ENCODE assay signal across 8 cellular contexts in the genomic region with DNA sequence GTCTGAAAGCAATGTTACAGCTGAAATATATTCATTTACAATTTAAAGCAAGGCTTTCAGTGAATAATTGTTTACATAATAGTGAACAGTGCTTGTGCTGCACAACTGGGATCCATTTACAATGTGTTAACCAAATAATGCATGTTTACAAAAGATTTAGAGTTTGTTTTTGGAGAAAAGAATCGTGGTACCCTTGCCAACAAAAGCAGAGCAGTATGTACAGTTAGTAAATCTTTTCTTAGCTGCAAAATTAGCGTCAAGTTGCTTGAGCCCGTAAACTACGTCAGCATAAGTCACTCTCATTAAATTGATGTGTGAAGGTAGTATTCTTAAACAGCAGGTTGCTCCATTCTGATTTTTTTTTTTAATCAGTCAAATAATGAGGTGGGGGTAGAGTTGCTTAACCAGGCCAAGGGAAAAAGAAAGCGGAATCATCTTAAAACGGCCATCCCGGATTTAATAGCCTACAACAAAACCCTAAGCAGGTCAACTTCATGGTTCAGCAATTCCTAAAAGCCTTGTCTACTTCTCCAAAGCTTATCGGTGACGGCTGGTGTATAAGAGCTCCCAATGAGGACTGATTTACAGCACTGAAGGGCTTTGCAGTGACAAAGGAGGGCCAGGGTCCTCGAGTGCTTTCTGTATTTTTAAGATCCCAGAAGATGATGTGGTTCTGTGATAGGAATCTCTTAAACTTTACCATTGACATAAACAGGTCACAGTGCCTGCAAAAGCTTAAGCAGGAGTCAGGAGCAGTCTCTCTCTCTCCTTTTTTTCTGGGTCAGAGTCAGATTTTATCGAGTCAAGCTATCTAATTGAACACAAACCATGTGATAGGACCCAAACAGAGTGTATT.
DNase-seq lines count a peak whose midpoint lies in the region; ATAC-seq and TF ChIP-seq lines count a peak whose summit lies in the region.

No MANE protein-coding gene starts in this region.

- no peak for TF ChIP-seq RAD21 in IMR-90 (IDR thresholded peaks at IDR 0.05; ENCODE audit: low read length)

- ATAC-seq in IMR-90 (ENCODE audit: low read depth): no peak
- peak; percentile 15 for ATAC-seq in RWPE2 (ENCODE audit: low read depth)

- peak overlapping the region; percentile 90 for H3K18ac ChIP-seq in IMR-90 (ENCODE audit: low read depth, low read length)

- H4K8ac ChIP-seq in IMR-90 (ENCODE audit: low read depth in 2 of 2, low read length in 2 of 2): peak overlapping the region in 1 of 2 experiments; percentile 18; a peak in 3 of 4 replicates

- peaks cover 20% of the 10 kb centered on the region for H3K4me1 ChIP-seq in IMR-90 (ENCODE audit: control insufficient read depth, insufficient read depth, low read length)
- peaks cover 55% of the 10 kb centered on the region for H3K4me1 ChIP-seq in RWPE2 (ENCODE audit: insufficient read depth, poor library complexity, severe bottlenecking)
- H3K4me1 ChIP-seq in skeletal muscle tissue (ENCODE audit: control insufficient read depth in 3 of 3, insufficient read depth in 3 of 3, low read length in 3 of 3): peaks cover 19 to 35% (median 24%) of the 10 kb centered on the region in 3 donors

- peak overlapping the region; percentile 25 for H2AFZ ChIP-seq in IMR-90 (replicated peaks; ENCODE audit: low read length, poor library complexity)

- peak overlapping the region; percentile 38; the same call in 1 of the 2 replicates for H3K27ac ChIP-seq in IMR-90 (ENCODE audit: insufficient read depth, low read length)
- peak overlapping the region; percentile 98 for H3K27ac ChIP-seq in RWPE2 (ENCODE audit: poor library complexity, severe bottlenecking)
- peak overlapping the region; percentile 16 for H3K27ac ChIP-seq in skeletal muscle tissue (ENCODE audit: low read depth, low read length)

- no TSS peak for BruUV-seq in IMR-90 (replicated peaks; lab: Mats Ljungman, UMichigan)

- peak overlapping the region; percentile 79 for H2BK20ac ChIP-seq in IMR-90 (ENCODE audit: low read depth, low read length)

- peak overlapping the region; percentile 48 for H3K4ac ChIP-seq in IMR-90 (ENCODE audit: low read depth, low read length)

- H2AK9ac ChIP-seq in IMR-90 (replicated peaks; ENCODE audit: low read depth, low read length, poor library complexity): no peak overlapping the region

- TF ChIP-seq CTCF in IMR-90 (conservative IDR thresholded peaks at IDR 0.05; ENCODE audit: low read depth, low read length) (no peak), RWPE2 (IDR thresholded peaks at IDR 0.05; ENCODE audit: poor library complexity, severe bottlenecking) (no peak)

- no peak overlapping the region; the same call in 1 of the 2 replicates for H2AK5ac ChIP-seq in IMR-90 (ENCODE audit: low read depth, low read length)

- peak overlapping the region; percentile 37; the same call in 1 of the 2 replicates for H4K91ac ChIP-seq in IMR-90 (ENCODE audit: insufficient read depth, low read depth, low read length)

- dilution Hi-C loops in IMR-90 (cut with HindIII; ENCODE audit: low sequenced_read_pairs, unreplicated experiment): no loop called here

- H3K56ac ChIP-seq in IMR-90 (ENCODE audit: extremely low read depth, insufficient read depth, low read length): no peak overlapping the region; the same call in 1 of the 2 replicates

- H3K14ac ChIP-seq in IMR-90 (replicated peaks; ENCODE audit: low read depth, low read length): peak overlapping the region; percentile 47

- in situ Hi-C loops in IMR-90 (cut with MboI; ENCODE audit: low sequenced_read_pairs): loop anchor here (10.0 kb wide), 1 partner anchor 665 kb away; a partner anchor contains a TSS

- peak; percentile 7 for DNase-seq in IMR-90
- no peak for DNase-seq in RWPE2 (ENCODE audit: low spot score)
- peak; percentile 34 for DNase-seq in fibroblast of the conjunctiva (ENCODE audit: low read depth)
- DNase-seq in mucosa of gallbladder (ENCODE audit: low spot score): no peak
- DNase-seq in NCI-H774 (lab: John Stamatoyannopoulos, UW): no peak
- DNase-seq in OCI-M1 (lab: John Stamatoyannopoulos, UW): no peak
- DNase-seq in activated T-cell treated with anti-CD3 and anti-CD28 coated beads, Interleukin-2, amount 50 U/mL, for 1 hour: no peak

- intact Hi-C loops in IMR-90 (cut with micrococcal nuclease): loop anchor here (2.0 to 10.0 kb wide), 6 partner anchors 188 to 1735 kb away; no protein-coding TSS in a partner anchor

- peak overlapping the region; percentile 17; the same call in 1 of the 2 replicates for H3K23ac ChIP-seq in IMR-90 (ENCODE audit: low read depth, low read length)

- H2BK5ac ChIP-seq in IMR-90 (ENCODE audit: low read depth, low read length, poor library complexity, severe bottlenecking): no peak overlapping the region

- peak overlapping the region; percentile 86 for H4K5ac ChIP-seq in IMR-90 (ENCODE audit: low read depth, low read length)

- no peaks in the 10 kb centered on the region for H4K20me1 ChIP-seq in IMR-90 (ENCODE audit: insufficient read depth, low read length)

- H3K27me3 ChIP-seq in IMR-90 (ENCODE audit: control insufficient read depth, insufficient read depth, low read length): no peaks in the 10 kb centered on the region
- H3K27me3 ChIP-seq in RWPE2 (ENCODE audit: insufficient read depth, poor library complexity, severe bottlenecking): no peaks in the 10 kb centered on the region
- H3K27me3 ChIP-seq in skeletal muscle tissue (ENCODE audit: control insufficient read depth in 3 of 3, insufficient read depth in 3 of 3, low read length in 3 of 3): no peaks in the 10 kb centered on the region

- peak overlapping the region; percentile 72 for H2BK120ac ChIP-seq in IMR-90 (ENCODE audit: low read depth, low read length)

- H3K4me2 ChIP-seq in IMR-90 (ENCODE audit: low read depth, low read length): peak overlapping the region; percentile 8; the same call in 1 of the 2 replicates

- no peak for TF ChIP-seq POLR2A in IMR-90 (IDR thresholded peaks at IDR 0.05; ENCODE audit: low read depth, low read length)

- POLR2A ChIA-PET in IMR-90 (lab: Charles Lee; ENCODE audit: unreplicated experiment): interaction anchor here (0.6 kb wide), 1 partner anchor 75 kb away, joined by 3 read pairs; no protein-coding TSS in a partner anchor

- WGBS in IMR-90 (ENCODE audit: extremely low coverage in 2 of 2, insufficient read length in 1 of 2), 2 experiments: no CpG with 5 or more reads among the region's 11 CpGs

- H2BK15ac ChIP-seq in IMR-90 (ENCODE audit: low read depth, low read length): peak overlapping the region; percentile 59; the same call in 1 of the 3 replicates

- H3K9me3 ChIP-seq in IMR-90 (ENCODE audit: control insufficient read depth, insufficient read depth, low read length) (peaks cover 2% of the 10 kb centered on the region), RWPE2 (ENCODE audit: severe bottlenecking) (peaks cover 3% of the 10 kb centered on the region), skeletal muscle tissue (ENCODE audit: control insufficient read depth in 3 of 3, low read length in 3 of 3) (no peaks in the 10 kb centered on the region)

- H3K36me3 ChIP-seq in IMR-90 (ENCODE audit: control insufficient read depth, insufficient read depth, low read length) (no peaks in the 10 kb centered on the region), RWPE2 (ENCODE audit: low read depth) (no peaks in the 10 kb centered on the region), skeletal muscle tissue (ENCODE audit: control insufficient read depth in 3 of 3, insufficient read depth in 3 of 3, low read length in 3 of 3) (no peaks in the 10 kb centered on the region)

- H3K4me3 ChIP-seq in IMR-90 (ENCODE audit: insufficient read depth, low read depth, low read length): no peak overlapping the region
- no peak overlapping the region for H3K4me3 ChIP-seq in RWPE2 (ENCODE audit: severe bottlenecking)
- H3K4me3 ChIP-seq in skeletal muscle tissue (ENCODE audit: low read length in 3 of 3): no peak overlapping the region

- H3K79me1 ChIP-seq in IMR-90 (ENCODE audit: low read depth in 1 of 2, low read length in 2 of 2): no peaks in the 10 kb centered on the region

- 0 out of 2 replicates have a peak, but pooled peaks cover 5% of the 10 kb centered on the region for H3K9me1 ChIP-seq in IMR-90 (ENCODE audit: insufficient read depth, low read length)

- H3K9ac ChIP-seq in IMR-90 (ENCODE audit: low read depth, low read length) (0 out of 2 replicates have a peak overlapping the region, but pooled peaks have one; percentile 18), skeletal muscle tissue (ENCODE audit: low read depth in 1 of 3, low read length in 3 of 3) (peak overlapping the region in 1 of 3 donors; percentile 24)

- CTCF ChIA-PET in IMR-90 (lab: Yijun Ruan, JAX): interaction anchor here (0.7 to 1.7 kb wide), 2 partner anchors 11 to 17 kb away, joined by 3 to 5 read pairs; no protein-coding TSS in a partner anchor

TF ChIP-seq in IMR-90, 13 proteins besides CTCF, POLR2A, EP300 and RAD21 (continues in another document):
- TF ChIP-seq FOS (IDR thresholded peaks at IDR 0.05; ENCODE audit: low read depth, low read length) (no peak), MAFK (IDR thresholded peaks at IDR 0.05; ENCODE audit: low read depth, low read length) (no peak), MXI1 (IDR thresholded peaks at IDR 0.05; ENCODE audit: borderline replicate concordance, low read depth, low read length) (no peak), RCOR1 (IDR thresholded peaks at IDR 0.05; ENCODE audit: insufficient replicate concordance, low read length) (no peak), NFE2L2 (IDR thresholded peaks at IDR 0.05; ENCODE audit: low read depth, low read length) (no peak), CEBPB (IDR thresholded peaks at IDR 0.05; ENCODE audit: low read depth, low read length) (no peak), MAZ (IDR thresholded peaks at IDR 0.05; ENCODE audit: borderline replicate concordance, low read depth, low read length) (no peak), CHD1 (IDR thresholded peaks at IDR 0.05; ENCODE audit: low read depth, low read length) (no peak)
- TF ChIP-seq, protein P1, sequence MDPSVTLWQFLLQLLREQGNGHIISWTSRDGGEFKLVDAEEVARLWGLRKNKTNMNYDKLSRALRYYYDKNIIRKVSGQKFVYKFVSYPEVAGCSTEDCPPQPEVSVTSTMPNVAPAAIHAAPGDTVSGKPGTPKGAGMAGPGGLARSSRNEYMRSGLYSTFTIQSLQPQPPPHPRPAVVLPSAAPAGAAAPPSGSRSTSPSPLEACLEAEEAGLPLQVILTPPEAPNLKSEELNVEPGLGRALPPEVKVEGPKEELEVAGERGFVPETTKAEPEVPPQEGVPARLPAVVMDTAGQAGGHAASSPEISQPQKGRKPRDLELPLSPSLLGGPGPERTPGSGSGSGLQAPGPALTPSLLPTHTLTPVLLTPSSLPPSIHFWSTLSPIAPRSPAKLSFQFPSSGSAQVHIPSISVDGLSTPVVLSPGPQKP (IDR thresholded peaks at IDR 0.05; ENCODE audit: borderline replicate concordance, low read depth, low read length): no peak
- TF ChIP-seq, protein P2, sequence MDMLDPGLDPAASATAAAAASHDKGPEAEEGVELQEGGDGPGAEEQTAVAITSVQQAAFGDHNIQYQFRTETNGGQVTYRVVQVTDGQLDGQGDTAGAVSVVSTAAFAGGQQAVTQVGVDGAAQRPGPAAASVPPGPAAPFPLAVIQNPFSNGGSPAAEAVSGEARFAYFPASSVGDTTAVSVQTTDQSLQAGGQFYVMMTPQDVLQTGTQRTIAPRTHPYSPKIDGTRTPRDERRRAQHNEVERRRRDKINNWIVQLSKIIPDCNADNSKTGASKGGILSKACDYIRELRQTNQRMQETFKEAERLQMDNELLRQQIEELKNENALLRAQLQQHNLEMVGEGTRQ (IDR thresholded peaks at IDR 0.05; ENCODE audit: low read depth, low read length): no peak

Comparison
In these comparisons a context has a peak if more than half of its experiments do, and no peak if none do; other contexts are left out.
1. DNase-seq: peak in IMR-90 (single experiment) and fibroblast of the conjunctiva (single experiment); none in RWPE2 (single experiment), mucosa of gallbladder (single experiment), NCI-H774 (single experiment), OCI-M1 (single experiment) and activated T-cell treated with anti-CD3 and anti-CD28 coated beads, Interleukin-2, amount 50 U/mL, for 1 hour (single experiment).
2. H3K27ac ChIP-seq: peak in every context shown above with its lines; median percentile 98 in RWPE2; 38 in IMR-90; 16 in skeletal muscle tissue.